In genomic region chr6:170151235-170152110, GRCh38 we compare ENCODE assay signal across 13 cellular contexts.
DNase-seq lines count a peak whose midpoint lies in the region; ATAC-seq and TF ChIP-seq lines count a peak whose summit lies in the region.
"Had no signal": no experiment of that assay in that cellular context is flagged by ENCODE, and none has a peak within 500 bp of the region (broad histone marks: within the 10 kb centered on the region; RNA-seq: fewer than 3 reads in every experiment).

No MANE protein-coding gene starts in this region.

- ATAC-seq in Right ventricle myocardium inferior (no peak), GM19328 (IDR thresholded peaks at IDR 0.05; ENCODE audit: unreplicated experiment) (no peak)

- H3K36me3 ChIP-seq in neural progenitor cell = no peaks in the 10 kb centered on the region
- no peaks in the 10 kb centered on the region for H3K36me3 ChIP-seq in vagina

- no peak for TF ChIP-seq POLR2A in vagina (IDR thresholded peaks at IDR 0.05)

- peaks cover 21% of the 10 kb centered on the region for H3K4me1 Mint-ChIP-seq in endothelial cell (ENCODE audit: unreplicated experiment)
- peaks cover 67% of the 10 kb centered on the region for H3K4me1 Mint-ChIP-seq in neural progenitor cell

- no peaks in the 10 kb centered on the region for H3K79me2 ChIP-seq in neural progenitor cell (ENCODE audit: low read depth)

- TF ChIP-seq CTCF in endothelial cell (IDR thresholded peaks at IDR 0.05; ENCODE audit: unreplicated experiment) (no peak), neural progenitor cell (IDR thresholded peaks at IDR 0.05) (no peak), vagina (IDR thresholded peaks at IDR 0.05) (no peak)

- H3K4me1 ChIP-seq in neural progenitor cell = peaks cover 40% of the 10 kb centered on the region
- peaks cover 37% of the 10 kb centered on the region for H3K4me1 ChIP-seq in vagina

- peaks cover 24% of the 10 kb centered on the region for H3F3A ChIP-seq in neural progenitor cell (ENCODE audit: low read depth)

- peak overlapping the region; percentile 42 for H3K4me2 ChIP-seq in neural progenitor cell

- no peaks in the 10 kb centered on the region for H4K20me1 ChIP-seq in neural progenitor cell (ENCODE audit: low read depth)

- H3K27ac ChIP-seq in neural progenitor cell (no peak overlapping the region), vagina (peak overlapping the region; percentile 56)

- H3K9me3 Mint-ChIP-seq in endothelial cell (ENCODE audit: unreplicated experiment) (no peaks in the 10 kb centered on the region), neural progenitor cell (no peaks in the 10 kb centered on the region)
- H3K9me3 Mint-ChIP-seq: activated CD4-positive, alpha-beta memory T cell treated with anti-CD3 and anti-CD28 coated beads for 36 hours; activated naive CD4-positive, alpha-beta T cell treated with anti-CD3 and anti-CD28 coated beads, Interleukin-2, amount 10 ng/mL, durations not matched to agents 7 days and 5 days had no signal

- H3K27me3 ChIP-seq in neural progenitor cell = no peaks in the 10 kb centered on the region
- no peaks in the 10 kb centered on the region for H3K27me3 ChIP-seq in vagina

- intact Hi-C loops in Right ventricle myocardium inferior (cut with DNase I) = loop anchor here (10.0 kb wide), 1 partner anchor 317 kb away; no protein-coding TSS in a partner anchor
- intact Hi-C loops in cardiac septum (cut with DNase I) = loop anchor here (5.0 kb wide), 1 partner anchor 126 kb away; no protein-coding TSS in a partner anchor
- intact Hi-C loops in vagina (cut with DNase I) = no loop called here

- H3K9me3 ChIP-seq in neural progenitor cell (ENCODE audit: low read depth) (no peaks in the 10 kb centered on the region), vagina (no peaks in the 10 kb centered on the region)

- DNase-seq in Right ventricle myocardium inferior (ENCODE audit: missing footprints) = peak; percentile 64
- no peak for DNase-seq in cardiac septum (ENCODE audit: low spot score)
- no peak for DNase-seq in endothelial cell (ENCODE audit: low spot score)
- peak; percentile 51 for DNase-seq in neural progenitor cell (ENCODE audit: low spot score)
- no peak for DNase-seq in vagina (ENCODE audit: extremely low spot score in 2 of 2)
- DNase-seq in HUDEP-2 (lab: John Stamatoyannopoulos, UW; ENCODE audit: unreplicated experiment in 76 of 76) = no peak
- no peak for DNase-seq in kidney tubule cell (ENCODE audit: low spot score)
- DNase-seq: activated CD4-positive, alpha-beta memory T cell treated with anti-CD3 and anti-CD28 coated beads for 36 hours; activated naive CD4-positive, alpha-beta T cell treated with anti-CD3 and anti-CD28 coated beads, Interleukin-2, amount 10 ng/mL, durations not matched to agents 7 days and 5 days; GDM1; NCI-H1092; stimulated activated naive CD4-positive, alpha-beta T cell treated with Interleukin-2 at 50 U/mL for 16 hours had no signal

- H3K27ac Mint-ChIP-seq in endothelial cell (ENCODE audit: unreplicated experiment) (peak overlapping the region; percentile 90), neural progenitor cell (peak overlapping the region; percentile 74)
- H3K27ac Mint-ChIP-seq: activated CD4-positive, alpha-beta memory T cell treated with anti-CD3 and anti-CD28 coated beads for 36 hours had no signal

- H3K9ac ChIP-seq in neural progenitor cell = no peak overlapping the region

- H3K4me3 ChIP-seq in neural progenitor cell (no peak overlapping the region), vagina (no peak overlapping the region)

- H3K27me3 Mint-ChIP-seq in endothelial cell (ENCODE audit: unreplicated experiment) (peaks cover 10% of the 10 kb centered on the region), neural progenitor cell (ENCODE audit: insufficient read depth, low read depth) (peaks cover 10% of the 10 kb centered on the region)

- H3K4me3 Mint-ChIP-seq in endothelial cell (ENCODE audit: unreplicated experiment) (no peak overlapping the region), neural progenitor cell (peak overlapping the region; percentile 41)
- H3K4me3 Mint-ChIP-seq: activated CD4-positive, alpha-beta memory T cell treated with anti-CD3 and anti-CD28 coated beads for 36 hours; activated naive CD4-positive, alpha-beta T cell treated with anti-CD3 and anti-CD28 coated beads, Interleukin-2, amount 10 ng/mL, durations not matched to agents 7 days and 5 days had no signal

- H2AFZ ChIP-seq in neural progenitor cell (replicated peaks) = peak overlapping the region; percentile 34

- H3K36me3 Mint-ChIP-seq in endothelial cell (ENCODE audit: low read depth, unreplicated experiment) (no peaks in the 10 kb centered on the region), neural progenitor cell (no peaks in the 10 kb centered on the region)
- H3K36me3 Mint-ChIP-seq: activated CD4-positive, alpha-beta memory T cell treated with anti-CD3 and anti-CD28 coated beads for 36 hours; activated naive CD4-positive, alpha-beta T cell treated with anti-CD3 and anti-CD28 coated beads, Interleukin-2, amount 10 ng/mL, durations not matched to agents 7 days and 5 days had no signal

Comparison
In these comparisons a context has a peak if more than half of its experiments do, and no peak if none do; other contexts are left out.
1. DNase-seq: peak in Right ventricle myocardium inferior (single experiment) and neural progenitor cell (single experiment); none in cardiac septum (single experiment), endothelial cell (single experiment), vagina (0 of 2), HUDEP-2 (0 of 76) and kidney tubule cell (single experiment).